Comparison of ENCODE assay signal across 31 cellular contexts in genomic region chr21:41350436-41351155, GRCh38. TPM values are rescaled to one million over a fixed set of nuclear protein-coding genes. Genes with fewer than 3 reads are reported as not detected.
"Had no signal": no experiment of that assay in that cellular context is flagged by ENCODE, and none has a peak within 500 bp of the region (broad histone marks: within the 10 kb centered on the region; RNA-seq: fewer than 3 reads in every experiment).

No MANE protein-coding gene starts in this region.

- H3K9me3 Mint-ChIP-seq: memory B cell; mesothelial cell of epicardium; naive B cell; natural killer cell treated with Interleukin-12 subunit alpha and Interleukin-12 subunit beta and Interleukin-15 and Interleukin-18, amount 100 ng/mL, for 72 hours; neural progenitor cell; stimulated activated memory B cell treated with anti-CD40 and anti-IgM and Interleukin-4, amounts not matched to agents 10 μg/mL and 1 μg/mL and 100 μg/mL, for 72 hours; stimulated activated naive CD8-positive, alpha-beta T cell treated with anti-CD3 and anti-CD28 coated beads, Interleukin-15, Interleukin-2, amounts not matched to agents 100 ng/mL and 50 ng/mL, for 24 hours had no signal

- H3K27me3 ChIP-seq: neural progenitor cell, suprapubic skin, uterus had no signal

- FAIRE-seq: endothelial cell of umbilical vein, keratinocyte had no signal

- H3K4me1 Mint-ChIP-seq: mesothelial cell of epicardium; neural progenitor cell; stimulated activated memory B cell treated with anti-CD40 and anti-IgM and Interleukin-4, amounts not matched to agents 10 μg/mL and 1 μg/mL and 100 μg/mL, for 72 hours had no signal

- H3K9me3 ChIP-seq: esophagus squamous epithelium, mucosa of descending colon, psoas muscle, sigmoid colon, spleen, suprapubic skin, transverse colon, upper lobe of right lung, uterus had no signal

- H3K9ac ChIP-seq: neural progenitor cell had no signal

- H3K4me3 ChIP-seq: coronary artery, esophagus squamous epithelium, lung, mucosa of descending colon, neural progenitor cell, psoas muscle, sigmoid colon, spleen, suprapubic skin, transverse colon, upper lobe of right lung, uterus had no signal

- H3K4me3 Mint-ChIP-seq: memory B cell; mesothelial cell of epicardium; natural killer cell treated with Interleukin-12 subunit alpha and Interleukin-12 subunit beta and Interleukin-15 and Interleukin-18, amount 100 ng/mL, for 72 hours; neural progenitor cell; stimulated activated memory B cell treated with anti-CD40 and anti-IgM and Interleukin-4, amounts not matched to agents 10 μg/mL and 1 μg/mL and 100 μg/mL, for 72 hours; stimulated activated naive CD8-positive, alpha-beta T cell treated with anti-CD3 and anti-CD28 coated beads, Interleukin-15, Interleukin-2, amounts not matched to agents 100 ng/mL and 50 ng/mL, for 24 hours had no signal

- H3K27me3 Mint-ChIP-seq: memory B cell had no signal

- H3K36me3 Mint-ChIP-seq: memory B cell; mesothelial cell of epicardium; naive B cell; natural killer cell treated with Interleukin-12 subunit alpha and Interleukin-12 subunit beta and Interleukin-15 and Interleukin-18, amount 100 ng/mL, for 72 hours; neural progenitor cell; stimulated activated memory B cell treated with anti-CD40 and anti-IgM and Interleukin-4, amounts not matched to agents 10 μg/mL and 1 μg/mL and 100 μg/mL, for 72 hours had no signal

- ATAC-seq: left ventricle myocardium superior; mucosa of descending colon; psoas muscle; stimulated activated memory B cell treated with anti-CD40 and anti-IgM and Interleukin-4, amounts not matched to agents 10 μg/mL and 1 μg/mL and 100 μg/mL, for 72 hours; upper lobe of right lung had no signal

- H3K27ac Mint-ChIP-seq: memory B cell; mesothelial cell of epicardium; naive B cell; natural killer cell treated with Interleukin-12 subunit alpha and Interleukin-12 subunit beta and Interleukin-15 and Interleukin-18, amount 100 ng/mL, for 72 hours; neural progenitor cell; stimulated activated memory B cell treated with anti-CD40 and anti-IgM and Interleukin-4, amounts not matched to agents 10 μg/mL and 1 μg/mL and 100 μg/mL, for 72 hours; stimulated activated naive CD8-positive, alpha-beta T cell treated with anti-CD3 and anti-CD28 coated beads, Interleukin-15, Interleukin-2, amounts not matched to agents 100 ng/mL and 50 ng/mL, for 24 hours had no signal

- H2AFZ ChIP-seq: neural progenitor cell had no signal

- H3K4me1 ChIP-seq: neural progenitor cell, psoas muscle, sigmoid colon, suprapubic skin, transverse colon, upper lobe of right lung, uterus had no signal

- H3K4me2 ChIP-seq: neural progenitor cell had no signal

- DNase-seq: dermis blood vessel endothelial cell; effector memory CD4-positive, alpha-beta T cell; esophagus squamous epithelium; foreskin melanocyte; hypothalamus; left ventricle myocardium superior; naive B cell; nucleus accumbens; psoas muscle; right cardiac atrium; sigmoid colon; spleen; stimulated activated CD4-positive, alpha-beta T cell treated with anti-CD3 and anti-CD28 coated beads, Interleukin-4, amount 100 ng/mL, for 4 hours; transverse colon; upper lobe of right lung; uterus had no signal

- H3K36me3 ChIP-seq: neural progenitor cell, sigmoid colon, spleen, suprapubic skin, transverse colon, upper lobe of right lung, uterus had no signal

- H3K27ac ChIP-seq: coronary artery, esophagus squamous epithelium, neural progenitor cell, psoas muscle, sigmoid colon, spleen, suprapubic skin, transverse colon, upper lobe of right lung, uterus had no signal

RNA-seq across cellular contexts. Expression of gene MX2, which starts 11.2 kb away (rescaled TPM):
- total RNA-seq: endothelial cell of umbilical vein, osteocyte had no signal

RNA-seq across cellular contexts. Expression of gene FAM3B, which starts 34.0 kb away (rescaled TPM):
- total RNA-seq: dermis blood vessel endothelial cell; endothelial cell of umbilical vein; left ventricle myocardium superior; natural killer cell treated with Interleukin-12 subunit alpha and Interleukin-12 subunit beta and Interleukin-15 and Interleukin-18, amount 100 ng/mL, for 72 hours; osteocyte; renal cortical epithelial cell; skeletal muscle tissue had no signal
- polyA plus RNA-seq: endothelial cell of umbilical vein, keratinocyte had no signal
